In the genomic region with DNA sequence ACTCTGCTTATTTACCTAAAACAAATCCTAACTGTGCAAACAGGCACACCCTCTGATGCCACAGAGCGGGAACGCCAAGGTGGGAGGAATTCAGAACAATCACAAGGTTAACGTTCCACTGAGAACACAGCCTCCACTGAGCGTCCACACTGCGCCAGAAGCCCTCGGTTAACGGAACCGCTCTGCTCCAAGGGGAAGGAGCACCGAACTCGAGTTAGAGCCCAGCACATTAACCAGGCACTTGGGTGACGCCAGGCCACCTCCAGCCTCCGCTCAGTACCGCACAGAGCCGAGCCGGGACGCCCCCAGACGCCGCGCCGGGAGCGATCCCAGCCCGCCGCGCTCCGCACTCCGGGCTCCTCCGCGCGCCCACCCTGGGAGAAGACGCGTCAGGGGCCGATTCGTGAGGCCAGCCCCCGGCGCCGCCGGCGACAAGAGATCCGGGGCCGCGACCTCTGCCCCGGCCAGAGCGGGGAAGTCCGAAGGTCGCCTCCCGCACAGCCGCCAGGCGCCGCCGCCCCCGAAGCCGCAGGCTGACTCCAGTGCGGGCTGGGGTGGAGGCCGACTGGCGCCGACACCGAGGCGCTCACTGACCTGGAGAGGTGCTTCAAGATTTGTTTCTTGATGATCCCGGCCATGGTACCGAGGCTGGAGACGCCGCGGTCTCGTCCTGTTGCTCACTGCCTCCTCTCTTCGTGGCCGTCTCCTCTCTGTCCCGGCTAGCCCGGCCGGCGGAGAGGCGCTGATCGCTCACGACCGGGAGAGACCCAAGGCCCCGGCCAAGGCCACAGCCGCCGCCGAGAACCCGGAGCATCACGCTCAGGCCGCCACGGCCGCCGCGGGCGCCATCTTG, we compare ENCODE assay signal across 8 cellular contexts. TPM values are rescaled to one million over a fixed set of nuclear protein-coding genes. Genes with fewer than 3 reads are reported as not detected.
A peak's percentile ranks its signal among the peaks of the same experiment; 100 is the strongest.
DNase-seq lines count a peak whose midpoint lies in the region; ATAC-seq and TF ChIP-seq lines count a peak whose summit lies in the region.

No MANE protein-coding gene starts in this region.

- no peaks in the 10 kb centered on the region for H4K20me1 ChIP-seq in fibroblast of lung (ENCODE audit: control insufficient read depth, extremely low read depth, insufficient read depth, low read length)

- H3K36me3 ChIP-seq in fibroblast of lung (ENCODE audit: control insufficient read depth, insufficient read depth, low read length), result no peaks in the 10 kb centered on the region
- H3K36me3 ChIP-seq in thymus (ENCODE audit: control insufficient read depth, insufficient read depth), result no peaks in the 10 kb centered on the region

- peak overlapping the region; percentile 93 to 95 for H3K27ac Mint-ChIP-seq in natural killer cell treated with Interleukin-12 subunit alpha and Interleukin-12 subunit beta and Interleukin-15 and Interleukin-18, amount 100 ng/mL, for 72 hours

- TF ChIP-seq CTCF in AG10803 (conservative IDR thresholded peaks at IDR 0.05; ENCODE audit: low read length) (no peak), fibroblast of lung (conservative IDR thresholded peaks at IDR 0.05 in 1 of 2, IDR thresholded peaks at IDR 0.05 in 1 of 2; ENCODE audit: low read depth in 1 of 2, low read length in 2 of 2) (no peak)

- no peaks in the 10 kb centered on the region for H3K27me3 ChIP-seq in fibroblast of lung (ENCODE audit: control insufficient read depth, insufficient read depth, low read length)
- no peaks in the 10 kb centered on the region for H3K27me3 ChIP-seq in thymus (ENCODE audit: control insufficient read depth, insufficient read depth)

- H3K4me1 ChIP-seq in fibroblast of lung (ENCODE audit: control insufficient read depth, extremely low read depth, insufficient read depth, low read length) (no peaks in the 10 kb centered on the region), thymus (ENCODE audit: control insufficient read depth, insufficient read depth, low read length) (peaks cover 5% of the 10 kb centered on the region)

- H3K4me3 Mint-ChIP-seq in natural killer cell treated with Interleukin-12 subunit alpha and Interleukin-12 subunit beta and Interleukin-15 and Interleukin-18, amount 100 ng/mL, for 72 hours, result peak overlapping the region; percentile 96

- H3K9ac ChIP-seq in fibroblast of lung (ENCODE audit: insufficient read depth, low read length), result peak overlapping the region; percentile 97

- no peaks in the 10 kb centered on the region for H3K9me3 Mint-ChIP-seq in natural killer cell treated with Interleukin-12 subunit alpha and Interleukin-12 subunit beta and Interleukin-15 and Interleukin-18, amount 100 ng/mL, for 72 hours

- no peaks in the 10 kb centered on the region for H3K27me3 Mint-ChIP-seq in natural killer cell treated with Interleukin-12 subunit alpha and Interleukin-12 subunit beta and Interleukin-15 and Interleukin-18, amount 100 ng/mL, for 72 hours

- H3K27ac ChIP-seq in fibroblast of lung (ENCODE audit: insufficient read depth, low read length) (peak overlapping the region; percentile 98), thymus (ENCODE audit: low read depth) (peak overlapping the region; percentile 85)

- under 1% methylated on average over 86 of the region's 86 CpGs for WGBS in thymus

- ATAC-seq in GM18861 (IDR thresholded peaks at IDR 0.05; ENCODE audit: unreplicated experiment) (peak; percentile 34), HG03064 (IDR thresholded peaks at IDR 0.05; ENCODE audit: low read depth, unreplicated experiment) (peak; percentile 51)
- peak; percentile 69 to 76 for ATAC-seq in natural killer cell treated with Interleukin-12 subunit alpha and Interleukin-12 subunit beta and Interleukin-15 and Interleukin-18, amount 100 ng/mL, for 72 hours

- H3K79me2 ChIP-seq in fibroblast of lung (ENCODE audit: control insufficient read depth, insufficient read depth, low read length), result peaks cover 47% of the 10 kb centered on the region

- H3K4me3 ChIP-seq in AG10803 (ENCODE audit: low read length) (peak overlapping the region; percentile 95), fibroblast of lung (replicated peaks in 1 of 4; ENCODE audit: control extremely low read depth in 1 of 4, insufficient read depth in 1 of 4, low read depth in 3 of 4, low read length in 4 of 4) (peak overlapping the region; percentile 77 to 98 (median 94)), thymus (ENCODE audit: low read length) (peak overlapping the region; percentile 66)

- peaks cover 34 to 44% of the 10 kb centered on the region in 2 donors for H3K4me1 Mint-ChIP-seq in natural killer cell treated with Interleukin-12 subunit alpha and Interleukin-12 subunit beta and Interleukin-15 and Interleukin-18, amount 100 ng/mL, for 72 hours (ENCODE audit: low read depth in 2 of 2)

- DNase-seq in AG10803 (ENCODE audit: low read depth), result peak; percentile 11
- DNase-seq in NCI-H510A treated with DMSO at 0.1 percent for 48 hours (lab: John Stamatoyannopoulos, UW), result peak; percentile 73
- peak; percentile 30 for DNase-seq in activated T-cell treated with anti-CD3 and anti-CD28 coated beads for 48 hours (ENCODE audit: low read depth)
- DNase-seq in fibroblast of lung (ENCODE audit: low read depth in 2 of 2), result no peak
- DNase-seq in natural killer cell treated with Interleukin-12 subunit alpha and Interleukin-12 subunit beta and Interleukin-15 and Interleukin-18, amount 100 ng/mL, for 72 hours (ENCODE audit: low spot score), result peak; percentile 77

- H3K4me2 ChIP-seq in fibroblast of lung (ENCODE audit: extremely low read depth, insufficient read depth, low read length), result peak overlapping the region; percentile 76

- peaks cover 6% of the 10 kb centered on the region for H3K36me3 Mint-ChIP-seq in natural killer cell treated with Interleukin-12 subunit alpha and Interleukin-12 subunit beta and Interleukin-15 and Interleukin-18, amount 100 ng/mL, for 72 hours

- peak overlapping the region; percentile 95 for H2AFZ ChIP-seq in fibroblast of lung (ENCODE audit: low read length)

- H3K9me3 ChIP-seq in fibroblast of lung (ENCODE audit: control insufficient read depth, insufficient read depth, low read depth, low read length) (no peaks in the 10 kb centered on the region), thymus (ENCODE audit: control insufficient read depth) (no peaks in the 10 kb centered on the region)

RNA-seq across cellular contexts. Expression of a gene that starts 0.5 kb away (rescaled TPM):
- 38.3 and 44.4 TPM in 2 replicates for total RNA-seq in fibroblast of lung
- 30.0 and 37.2 TPM in 2 replicates for polyA plus RNA-seq in fibroblast of lung
- 13.5 and 14.7 TPM in 2 replicates for polyA plus RNA-seq in fibroblast of lung (2012)
- polyA minus RNA-seq in fibroblast of lung (ENCODE audit: low replicate concordance), result 1.9 and 2.8 TPM in 2 replicates
- 10 to 100 TPM; 34.2 to 44.6 TPM for total RNA-seq in natural killer cell treated with Interleukin-12 subunit alpha and Interleukin-12 subunit beta and Interleukin-15 and Interleukin-18, amount 100 ng/mL, for 72 hours
- 9.5 TPM for polyA plus RNA-seq in thymus

RNA-seq across cellular contexts. Expression of a gene that starts 58.4 kb away (rescaled TPM):
- 13.9 and 16.5 TPM in 2 replicates for total RNA-seq in fibroblast of lung
- 23.8 and 34.3 TPM in 2 replicates for polyA plus RNA-seq in fibroblast of lung
- 15.8 and 22.8 TPM in 2 replicates for polyA plus RNA-seq in fibroblast of lung (2012)
- polyA minus RNA-seq in fibroblast of lung (ENCODE audit: low replicate concordance), result 0.86 TPM in 1 of 2 replicates, not detected in the other
- total RNA-seq in natural killer cell treated with Interleukin-12 subunit alpha and Interleukin-12 subunit beta and Interleukin-15 and Interleukin-18, amount 100 ng/mL, for 72 hours, result 10 to 100 TPM; 24.0 to 47.6 TPM
- 39.9 TPM for polyA plus RNA-seq in thymus

Comparison
In these comparisons a context has a peak if more than half of its experiments do, and no peak if none do; other contexts are left out.
1. DNase-seq: peak in AG10803 (single experiment), NCI-H510A treated with DMSO at 0.1 percent for 48 hours (single experiment), activated T-cell treated with anti-CD3 and anti-CD28 coated beads for 48 hours (single experiment) and natural killer cell treated with Interleukin-12 subunit alpha and Interleukin-12 subunit beta and Interleukin-15 and Interleukin-18, amount 100 ng/mL, for 72 hours (single experiment); none in fibroblast of lung (0 of 2).
2. Peak in every context shown above with its lines, with median percentiles within 50 percentile points of each other: H3K4me3 ChIP-seq and ATAC-seq.